21 cellular contexts compared by ENCODE assay signal in the genomic region with DNA sequence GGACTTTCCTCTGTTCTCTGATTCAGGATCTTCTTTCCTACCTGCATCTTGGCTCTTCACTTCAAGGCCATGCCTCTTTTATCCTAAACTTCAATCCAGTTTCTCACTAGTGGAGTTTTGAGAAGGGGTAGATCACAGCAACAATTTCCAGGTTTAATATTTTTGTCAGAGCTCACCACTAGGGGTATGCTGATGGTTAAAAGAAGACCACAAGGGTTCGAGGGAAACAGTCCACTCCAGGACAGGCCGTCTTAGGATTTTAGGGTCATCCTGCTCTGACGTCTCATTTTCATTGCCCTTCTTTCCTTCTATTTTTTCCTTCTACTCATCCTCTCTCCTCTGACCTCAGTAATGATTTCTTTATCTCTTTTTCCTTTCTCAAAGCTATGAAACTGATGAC. TPM values are rescaled to one million over a fixed set of nuclear protein-coding genes. Genes with fewer than 3 reads are reported as not detected.
DNase-seq lines count a peak whose midpoint lies in the region; ATAC-seq and TF ChIP-seq lines count a peak whose summit lies in the region.
"Had no signal": no experiment of that assay in that cellular context is flagged by ENCODE, and none has a peak within 500 bp of the region (broad histone marks: within the 10 kb centered on the region; RNA-seq: fewer than 3 reads in every experiment).

No MANE protein-coding gene starts in this region.

- in situ Hi-C loops in brain microvascular endothelial cell (cut with HindIII; ENCODE audit: low pct_ligation_motif_present, low sequenced_read_pairs), result no loop called here

- H3K9me3 Mint-ChIP-seq in activated CD8-positive, alpha-beta T cell treated with anti-CD3 and anti-CD28 coated beads, Interleukin-2, amount 10 ng/mL, durations not matched to agents 7 days and 5 days (ENCODE audit: insufficient read depth), result no peaks in the 10 kb centered on the region
- H3K9me3 Mint-ChIP-seq in activated CD8-positive, alpha-beta T cell treated with anti-CD3 and anti-CD28 coated beads for 36 hours, result no peaks in the 10 kb centered on the region
- no peaks in the 10 kb centered on the region for H3K9me3 Mint-ChIP-seq in stimulated activated naive B cell treated with anti-CD40 and anti-IgM and Interleukin-4, amounts not matched to agents 10 μg/mL and 1 μg/mL and 100 μg/mL, for 72 hours
- H3K9me3 Mint-ChIP-seq: activated CD4-positive, alpha-beta T cell treated with anti-CD3 and anti-CD28 coated beads, Interleukin-2, amount 10 ng/mL, durations not matched to agents 24 days and 14 days; CD8-positive, alpha-beta T cell; naive thymus-derived CD8-positive, alpha-beta T cell had no signal

- POLR2A ChIA-PET in activated CD8-positive, alpha-beta T cell treated with anti-CD3 and anti-CD28 coated beads, Interleukin-2, amount 10 ng/mL, durations not matched to agents 7 days and 5 days (lab: Charles Lee), result interaction anchor here (1.2 to 2.2 kb wide), 2 partner anchors 20 to 32 kb away, joined by 3 to 14 read pairs; no protein-coding TSS in a partner anchor
- POLR2A ChIA-PET in activated CD8-positive, alpha-beta T cell treated with anti-CD3 and anti-CD28 coated beads for 36 hours (lab: Charles Lee), result interaction anchor here (0.7 to 1.7 kb wide), 3 partner anchors 20 to 1329 kb away, joined by 3 to 5 read pairs (median 3); no protein-coding TSS in a partner anchor

- no peak for DNase-seq in activated CD8-positive, alpha-beta T cell treated with anti-CD3 and anti-CD28 coated beads, Interleukin-2, amount 10 ng/mL, durations not matched to agents 7 days and 5 days
- DNase-seq in activated CD8-positive, alpha-beta T cell treated with anti-CD3 and anti-CD28 coated beads for 36 hours, result no peak
- DNase-seq in NB4 (ENCODE audit: low read depth), result no peak
- no peak for DNase-seq in brain microvascular endothelial cell
- DNase-seq in stimulated activated naive B cell treated with anti-CD40 and anti-IgM and Interleukin-4, amounts not matched to agents 10 μg/mL and 1 μg/mL and 100 μg/mL, for 72 hours, result no peak
- DNase-seq in activated T-cell treated with anti-CD3 and anti-CD28 coated beads for 4 hours, result no peak
- DNase-seq in glomerular visceral epithelial cell (ENCODE audit: extremely low spot score), result no peak
- DNase-seq: activated CD4-positive, alpha-beta T cell treated with anti-CD3 and anti-CD28 coated beads, Interleukin-2, amount 10 ng/mL, durations not matched to agents 24 days and 14 days; activated naive CD4-positive, alpha-beta T cell treated with anti-CD3 and anti-CD28 coated beads, Interleukin-2, amount 50 U/mL, for 16 hours; CD8-positive, alpha-beta T cell; DMS79 treated with DMSO at 0.1 percent for 48 hours; effector CD4-positive, alpha-beta T cell; mammary epithelial cell; naive thymus-derived CD8-positive, alpha-beta T cell; NCI-H524 treated with DMSO at 0.1 percent for 48 hours; stimulated activated CD4-positive, alpha-beta T cell treated with anti-CD3 and anti-CD28 coated beads, Interleukin-12 subunit alpha, Interleukin-12 subunit beta, amount 100 ng/mL, for 4 hours; stimulated activated naive CD4-positive, alpha-beta T cell treated with Interleukin-2 at 50 U/mL for 16 hours; trophoblast cell had no signal

- peaks cover 29% of the 10 kb centered on the region for H3K4me1 Mint-ChIP-seq in activated CD8-positive, alpha-beta T cell treated with anti-CD3 and anti-CD28 coated beads, Interleukin-2, amount 10 ng/mL, durations not matched to agents 7 days and 5 days (ENCODE audit: low read depth)
- H3K4me1 Mint-ChIP-seq in activated CD8-positive, alpha-beta T cell treated with anti-CD3 and anti-CD28 coated beads for 36 hours (ENCODE audit: low read depth), result peaks cover 30% of the 10 kb centered on the region
- peaks cover 33 to 54% of the 10 kb centered on the region in 2 donors for H3K4me1 Mint-ChIP-seq in stimulated activated naive B cell treated with anti-CD40 and anti-IgM and Interleukin-4, amounts not matched to agents 10 μg/mL and 1 μg/mL and 100 μg/mL, for 72 hours

- H3K27ac Mint-ChIP-seq in activated CD8-positive, alpha-beta T cell treated with anti-CD3 and anti-CD28 coated beads, Interleukin-2, amount 10 ng/mL, durations not matched to agents 7 days and 5 days, result peak overlapping the region; percentile 32
- no peak overlapping the region for H3K27ac Mint-ChIP-seq in activated CD8-positive, alpha-beta T cell treated with anti-CD3 and anti-CD28 coated beads for 36 hours
- peak overlapping the region; percentile 75 for H3K27ac Mint-ChIP-seq in stimulated activated naive B cell treated with anti-CD40 and anti-IgM and Interleukin-4, amounts not matched to agents 10 μg/mL and 1 μg/mL and 100 μg/mL, for 72 hours
- H3K27ac Mint-ChIP-seq: activated CD4-positive, alpha-beta T cell treated with anti-CD3 and anti-CD28 coated beads, Interleukin-2, amount 10 ng/mL, durations not matched to agents 24 days and 14 days; CD8-positive, alpha-beta T cell had no signal

- CTCF ChIA-PET in activated CD8-positive, alpha-beta T cell treated with anti-CD3 and anti-CD28 coated beads, Interleukin-2, amount 10 ng/mL, durations not matched to agents 7 days and 5 days (lab: Charles Lee), result interaction anchor here (1.7 to 3.9 kb wide), 5 partner anchors 10 to 57 kb away, joined by 4 to 102 read pairs (median 52); a partner anchor contains a TSS
- CTCF ChIA-PET in activated CD8-positive, alpha-beta T cell treated with anti-CD3 and anti-CD28 coated beads for 36 hours (lab: Charles Lee), result interaction anchor here (0.8 to 4.3 kb wide), 13 partner anchors 8 to 165 kb away, joined by 3 to 46 read pairs (median 9); a partner anchor contains a TSS

- no peak for TF ChIP-seq CTCF in activated CD8-positive, alpha-beta T cell treated with anti-CD3 and anti-CD28 coated beads for 36 hours (IDR thresholded peaks at IDR 0.05)
- TF ChIP-seq CTCF in NB4 (IDR thresholded peaks at IDR 0.05; ENCODE audit: low read depth, low read length), result peak; percentile 6
- peak; percentile 35 for TF ChIP-seq CTCF in brain microvascular endothelial cell (IDR thresholded peaks at IDR 0.05; ENCODE audit: low read depth, low read length, missing control alignments)

- intact Hi-C loops in activated CD8-positive, alpha-beta T cell treated with anti-CD3 and anti-CD28 coated beads for 36 hours (cut with micrococcal nuclease), result no loop called here

- H3K36me3 Mint-ChIP-seq in activated CD8-positive, alpha-beta T cell treated with anti-CD3 and anti-CD28 coated beads, Interleukin-2, amount 10 ng/mL, durations not matched to agents 7 days and 5 days (ENCODE audit: low read depth), result peaks cover 4% of the 10 kb centered on the region
- H3K36me3 Mint-ChIP-seq in activated CD8-positive, alpha-beta T cell treated with anti-CD3 and anti-CD28 coated beads for 36 hours (ENCODE audit: low read depth), result no peaks in the 10 kb centered on the region
- H3K36me3 Mint-ChIP-seq in stimulated activated naive B cell treated with anti-CD40 and anti-IgM and Interleukin-4, amounts not matched to agents 10 μg/mL and 1 μg/mL and 100 μg/mL, for 72 hours, result no peaks in the 10 kb centered on the region
- H3K36me3 Mint-ChIP-seq: CD8-positive, alpha-beta T cell; naive thymus-derived CD8-positive, alpha-beta T cell had no signal

- H3K4me3 Mint-ChIP-seq in activated CD8-positive, alpha-beta T cell treated with anti-CD3 and anti-CD28 coated beads, Interleukin-2, amount 10 ng/mL, durations not matched to agents 7 days and 5 days, result no peak overlapping the region
- no peak overlapping the region for H3K4me3 Mint-ChIP-seq in activated CD8-positive, alpha-beta T cell treated with anti-CD3 and anti-CD28 coated beads for 36 hours
- H3K4me3 Mint-ChIP-seq in stimulated activated naive B cell treated with anti-CD40 and anti-IgM and Interleukin-4, amounts not matched to agents 10 μg/mL and 1 μg/mL and 100 μg/mL, for 72 hours, result no peak overlapping the region
- H3K4me3 Mint-ChIP-seq: activated CD4-positive, alpha-beta T cell treated with anti-CD3 and anti-CD28 coated beads, Interleukin-2, amount 10 ng/mL, durations not matched to agents 24 days and 14 days; CD8-positive, alpha-beta T cell; naive thymus-derived CD8-positive, alpha-beta T cell had no signal

- no peaks in the 10 kb centered on the region for H3K36me3 ChIP-seq in brain microvascular endothelial cell (replicated peaks)
- H3K36me3 ChIP-seq: SJSA1 had no signal

- H3K4me3 ChIP-seq in NB4 (ENCODE audit: low read depth, low read length) (no peak overlapping the region), brain microvascular endothelial cell (ENCODE audit: low read depth, low read length) (no peak overlapping the region)
- H3K4me3 ChIP-seq: SJSA1 had no signal

- no peak overlapping the region for H3K27ac ChIP-seq in brain microvascular endothelial cell
- H3K27ac ChIP-seq: SJSA1 had no signal

- ATAC-seq in activated CD8-positive, alpha-beta T cell treated with anti-CD3 and anti-CD28 coated beads, Interleukin-2, amount 10 ng/mL, durations not matched to agents 7 days and 5 days, result no peak
- ATAC-seq in activated CD8-positive, alpha-beta T cell treated with anti-CD3 and anti-CD28 coated beads for 36 hours, result no peak
- ATAC-seq in stimulated activated naive B cell treated with anti-CD40 and anti-IgM and Interleukin-4, amounts not matched to agents 10 μg/mL and 1 μg/mL and 100 μg/mL, for 72 hours (replicated peaks), result no peak
- ATAC-seq in HG03280 (IDR thresholded peaks at IDR 0.05; ENCODE audit: unreplicated experiment), result no peak

- no peak for TF ChIP-seq POLR2A in NB4 (IDR thresholded peaks at IDR 0.05; ENCODE audit: extremely low read depth, insufficient read length)

- H3K27me3 ChIP-seq in brain microvascular endothelial cell (replicated peaks), result no peaks in the 10 kb centered on the region
- H3K27me3 ChIP-seq: SJSA1 had no signal

- H3K27me3 Mint-ChIP-seq in activated CD8-positive, alpha-beta T cell treated with anti-CD3 and anti-CD28 coated beads, Interleukin-2, amount 10 ng/mL, durations not matched to agents 7 days and 5 days (ENCODE audit: low read depth), result no peaks in the 10 kb centered on the region
- no peaks in the 10 kb centered on the region for H3K27me3 Mint-ChIP-seq in activated CD8-positive, alpha-beta T cell treated with anti-CD3 and anti-CD28 coated beads for 36 hours
- H3K27me3 Mint-ChIP-seq in stimulated activated naive B cell treated with anti-CD40 and anti-IgM and Interleukin-4, amounts not matched to agents 10 μg/mL and 1 μg/mL and 100 μg/mL, for 72 hours, result no peaks in the 10 kb centered on the region
- H3K27me3 Mint-ChIP-seq: activated CD4-positive, alpha-beta T cell treated with anti-CD3 and anti-CD28 coated beads, Interleukin-2, amount 10 ng/mL, durations not matched to agents 24 days and 14 days; naive thymus-derived CD8-positive, alpha-beta T cell had no signal

RNA-seq across cellular contexts. Expression of a gene that starts 11.3 kb away (rescaled TPM):
- total RNA-seq in activated CD8-positive, alpha-beta T cell treated with anti-CD3 and anti-CD28 coated beads, Interleukin-2, amount 10 ng/mL, durations not matched to agents 7 days and 5 days, result 10 to 100 TPM; 16.5 to 20.6 TPM
- total RNA-seq in activated CD8-positive, alpha-beta T cell treated with anti-CD3 and anti-CD28 coated beads for 36 hours, result 10 to 100 TPM; 13.2 to 15.8 TPM

RNA-seq across cellular contexts. Expression of a gene that starts 11.9 kb away (rescaled TPM):
- 1 to 10 TPM; 8.1 to 8.2 TPM for total RNA-seq in activated CD8-positive, alpha-beta T cell treated with anti-CD3 and anti-CD28 coated beads, Interleukin-2, amount 10 ng/mL, durations not matched to agents 7 days and 5 days
- 1 to 10 TPM; 3.7 to 4.3 TPM for total RNA-seq in activated CD8-positive, alpha-beta T cell treated with anti-CD3 and anti-CD28 coated beads for 36 hours

RNA-seq across cellular contexts. Expression of a gene that starts 20.6 kb away (rescaled TPM):
- total RNA-seq in activated CD8-positive, alpha-beta T cell treated with anti-CD3 and anti-CD28 coated beads, Interleukin-2, amount 10 ng/mL, durations not matched to agents 7 days and 5 days, result 1 to 10 TPM; 2.8 to 3.5 TPM
- 1 to 10 TPM; 2.4 to 2.7 TPM for total RNA-seq in activated CD8-positive, alpha-beta T cell treated with anti-CD3 and anti-CD28 coated beads for 36 hours

RNA-seq across cellular contexts. Expression of a gene that starts 30.5 kb away (rescaled TPM):
- 10 to 100 TPM; 42.7 to 44.0 TPM for total RNA-seq in activated CD8-positive, alpha-beta T cell treated with anti-CD3 and anti-CD28 coated beads, Interleukin-2, amount 10 ng/mL, durations not matched to agents 7 days and 5 days
- total RNA-seq in activated CD8-positive, alpha-beta T cell treated with anti-CD3 and anti-CD28 coated beads for 36 hours, result 10 to 100 TPM; 15.7 to 17.4 TPM

RNA-seq across cellular contexts. Expression of a gene that starts 30.7 kb away (rescaled TPM):
- 10 to 100 TPM; 61.6 to 64.8 TPM for total RNA-seq in activated CD8-positive, alpha-beta T cell treated with anti-CD3 and anti-CD28 coated beads, Interleukin-2, amount 10 ng/mL, durations not matched to agents 7 days and 5 days
- total RNA-seq in activated CD8-positive, alpha-beta T cell treated with anti-CD3 and anti-CD28 coated beads for 36 hours, result 10 to 100 TPM; 29.8 to 30.2 TPM
- total RNA-seq: M059J, mammary epithelial cell had no signal
